In genomic region chr17:79074121-79074649, GRCh38 we compare ENCODE assay signal across 8 cellular contexts. TPM values are rescaled to one million over a fixed set of nuclear protein-coding genes. Genes with fewer than 3 reads are reported as not detected.
A peak's percentile ranks its signal among the peaks of the same experiment; 100 is the strongest.
DNase-seq lines count a peak whose midpoint lies in the region; ATAC-seq, FAIRE-seq and TF ChIP-seq lines count a peak whose summit lies in the region.
"Not testable (repeated sequence)": the region's sequence is repeated elsewhere in the genome, so short reads cannot be mapped to it uniquely, and the experiment has no call there.

No MANE protein-coding gene starts in this region.

- DNase-seq in BJ (ENCODE audit: low read depth); astrocyte (ENCODE audit: low read depth); epithelial cell of esophagus (ENCODE audit: low read depth); HepG2 (ENCODE audit: low spot score); stomach: not testable (repeated sequence)

- not testable (repeated sequence) for H4K20me1 ChIP-seq in astrocyte (ENCODE audit: insufficient read depth, low read length); HepG2 (ENCODE audit: insufficient read depth, low read length)

- H3K79me2 ChIP-seq in astrocyte (ENCODE audit: insufficient read depth, low read length); HepG2 (ENCODE audit: insufficient read depth, low read length): not testable (repeated sequence)

- TF ChIP-seq POLR2A in HepG2 (IDR thresholded peaks at IDR 0.05; ENCODE audit: insufficient read depth in 1 of 2, low read depth in 2 of 2, low read length in 2 of 2); stomach (IDR thresholded peaks at IDR 0.05): not testable (repeated sequence)

- not testable (repeated sequence) for H3K4me1 ChIP-seq in astrocyte (ENCODE audit: insufficient read depth, low read length)
- peaks cover 41% of the 10 kb centered on the region for H3K4me1 ChIP-seq in HepG2 (ENCODE audit: insufficient read depth, low read length)
- peaks cover 8 to 18% of the 10 kb centered on the region in 2 experiments for H3K4me1 ChIP-seq in neutrophil (ENCODE audit: control insufficient read depth in 1 of 2, insufficient read depth in 1 of 2, low read depth in 1 of 2, low read length in 1 of 2)
- H3K4me1 ChIP-seq in stomach, result peaks cover 8 to 30% (median 28%) of the 10 kb centered on the region in 4 donors

- ATAC-seq in HepG2, result not testable (repeated sequence)

- peak overlapping the region; percentile 79 to 94 (median 88) for H3K4me3 Mint-ChIP-seq in IgD-negative memory B cell
- peak overlapping the region; percentile 82 for H3K4me3 Mint-ChIP-seq in astrocyte (ENCODE audit: unreplicated experiment)

- intact Hi-C loops in HepG2 (cut with micrococcal nuclease; ENCODE audit: unreplicated experiment); stomach (cut with DNase I; ENCODE audit: low total_unique reads): not testable (repeated sequence)

- H3K27ac ChIP-seq in astrocyte (ENCODE audit: low read depth, low read length); HepG2 (ENCODE audit: extremely low read length, insufficient read depth, low read length): not testable (repeated sequence)
- peak overlapping the region; percentile 65 for H3K27ac ChIP-seq in neutrophil
- H3K27ac ChIP-seq in stomach, result peak overlapping the region; percentile 43 to 93 (median 85)

- peaks cover 9 to 11% (median 11%) of the 10 kb centered on the region in 3 donors for H3K4me1 Mint-ChIP-seq in IgD-negative memory B cell
- H3K4me1 Mint-ChIP-seq in astrocyte (ENCODE audit: low read depth, unreplicated experiment), result not testable (repeated sequence)

- H3K4me3 ChIP-seq in BJ (ENCODE audit: low read depth, low read length) (peak overlapping the region; percentile 26), WI38 (ENCODE audit: low read depth, low read length) (peak overlapping the region; percentile 32), astrocyte (ENCODE audit: insufficient read depth, low read depth, low read length) (peak overlapping the region; percentile 51), epithelial cell of esophagus (ENCODE audit: low read length) (peak overlapping the region; percentile 7), HepG2 (replicated peaks in 1 of 3; ENCODE audit: insufficient read depth in 1 of 3, low read depth in 2 of 3, low read length in 3 of 3) (peak overlapping the region in 2 of 3 experiments; percentile 22 to 51; a peak in 2 of 6 replicates), neutrophil (ENCODE audit: low read depth in 1 of 2, low read length in 1 of 2) (peak overlapping the region; percentile 36 to 73), stomach (peak overlapping the region; percentile 71 to 94 (median 93))

- H3K9me3 Mint-ChIP-seq in IgD-negative memory B cell; astrocyte (ENCODE audit: unreplicated experiment): not testable (repeated sequence)

- H3K27me3 ChIP-seq in BJ (ENCODE audit: control insufficient read depth, insufficient read depth, low read length); astrocyte (ENCODE audit: insufficient read depth, low read length); stomach: not testable (repeated sequence)
- H3K27me3 ChIP-seq in HepG2 (ENCODE audit: control insufficient read depth in 1 of 2, insufficient read depth in 2 of 2, low read length in 2 of 2), result peaks cover 0 to 19% of the 10 kb centered on the region in 2 experiments; a peak in 2 of 5 replicates
- peaks cover 16% of the 10 kb centered on the region for H3K27me3 ChIP-seq in neutrophil

- not testable (repeated sequence) for H3K36me3 ChIP-seq in BJ (ENCODE audit: control insufficient read depth, insufficient read depth, low read length); astrocyte (ENCODE audit: insufficient read depth, low read length); neutrophil
- H3K36me3 ChIP-seq in HepG2 (replicated peaks in 1 of 2; ENCODE audit: control insufficient read depth in 1 of 2, insufficient read depth in 2 of 2, low read length in 2 of 2) (peaks cover 3 to 14% of the 10 kb centered on the region in 2 experiments; a peak in 4 of 5 replicates), stomach (peaks cover 16 to 20% (median 20%) of the 10 kb centered on the region in 4 donors)

- not testable (repeated sequence) for BruUV-seq in HepG2 (replicated peaks; lab: Mats Ljungman, UMichigan)

- H3K27ac Mint-ChIP-seq in IgD-negative memory B cell, result peak overlapping the region in 2 of 3 donors; percentile 63 to 79
- not testable (repeated sequence) for H3K27ac Mint-ChIP-seq in astrocyte (ENCODE audit: unreplicated experiment)

- not testable (repeated sequence) for H3K9ac ChIP-seq in astrocyte (ENCODE audit: low read length)
- H3K9ac ChIP-seq in HepG2 (ENCODE audit: insufficient read depth, low read depth, low read length), result peak overlapping the region; percentile 13; the same call in 1 of the 2 replicates

- CTCF ChIA-PET in BJ (lab: Yijun Ruan, JAX), result interaction anchor here (0.7 to 5.9 kb wide), 10 partner anchors 9 to 634 kb away, joined by 3 to 31 read pairs (median 3); no protein-coding TSS in a partner anchor
- CTCF ChIA-PET in HepG2 (lab: Yijun Ruan, JAX; ENCODE audit: low intra/inter-chr PET ratio, low total read pairs), result not testable (repeated sequence)

- WGBS in HepG2 (ENCODE audit: low lambda C conversion rate), result 76% methylated on average over 22 of the region's 22 CpGs
- 54 to 66% (median 64%) methylated on average over 22 of the region's 22 CpGs for WGBS in stomach, 5 donors

- TF ChIP-seq EP300 in HepG2 (IDR thresholded peaks at IDR 0.05; ENCODE audit: low read depth in 2 of 2, low read length in 2 of 2); HepG2 (CRISPR knock-in tag; IDR thresholded peaks at IDR 0.05; ENCODE audit: borderline replicate concordance); stomach (IDR thresholded peaks at IDR 0.05): not testable (repeated sequence)

- H2AFZ ChIP-seq in astrocyte (ENCODE audit: low read depth, low read length), result peak overlapping the region; percentile 85
- H2AFZ ChIP-seq in HepG2 (ENCODE audit: low read length), result not testable (repeated sequence)

- POLR2A ChIA-PET in BJ (lab: Charles Lee) (interaction anchor here (0.6 to 0.7 kb wide), 2 partner anchors 20 to 701 kb away, joined by 3 to 7 read pairs; no protein-coding TSS in a partner anchor), HepG2 (lab: Yijun Ruan, JAX) (interaction anchor here (0.5 to 4.0 kb wide), 14 partner anchors 9 to 323 kb away, joined by 3 to 95 read pairs (median 4); partner anchors contain the start of gene LGALS3BP)

- in situ Hi-C loops in HepG2 (cut with HindIII; ENCODE audit: extremely low pct_ligation_motif_present, low pct_unique_long_range_greater_than_20kb), result not testable (repeated sequence)

- not testable (repeated sequence) for H3K27me3 Mint-ChIP-seq in IgD-negative memory B cell
- H3K27me3 Mint-ChIP-seq in astrocyte (ENCODE audit: low read depth, unreplicated experiment), result peaks cover 17% of the 10 kb centered on the region

- not testable (repeated sequence) for TF ChIP-seq CTCF in BJ (IDR thresholded peaks at IDR 0.05; ENCODE audit: insufficient read depth, low read depth, low read length); WI38 (IDR thresholded peaks at IDR 0.05; ENCODE audit: low read depth, low read length); astrocyte (IDR thresholded peaks at IDR 0.05; ENCODE audit: insufficient read depth, low read depth, low read length); epithelial cell of esophagus (IDR thresholded peaks at IDR 0.05; ENCODE audit: insufficient read depth, low read depth, low read length, missing control alignments); HepG2 (CRISPR knock-in tag; IDR thresholded peaks at IDR 0.05); neutrophil (IDR thresholded peaks at IDR 0.05); stomach (IDR thresholded peaks at IDR 0.05)

- H3K36me3 Mint-ChIP-seq in IgD-negative memory B cell; astrocyte (ENCODE audit: low read depth, unreplicated experiment): not testable (repeated sequence)

- FAIRE-seq in astrocyte (lab: Jason Lieb, UNC); HepG2 (lab: Jason Lieb, UNC): not testable (repeated sequence)

- not testable (repeated sequence) for TF ChIP-seq RAD21 in HepG2 (CRISPR knock-in tag; IDR thresholded peaks at IDR 0.05)

- not testable (repeated sequence) for H3K9me3 ChIP-seq in astrocyte (ENCODE audit: insufficient read depth, low read depth, low read length); HepG2 (ENCODE audit: low read length); neutrophil; stomach

- H3K4me2 ChIP-seq in astrocyte (ENCODE audit: low read length) (peak overlapping the region; percentile 97), HepG2 (ENCODE audit: low read depth, low read length) (peak overlapping the region; percentile 72)

RNA-seq across cellular contexts. Expression of gene ENGASE, which starts 0.4 kb away (rescaled TPM):
- polyA plus RNA-seq in BJ (2011; rRNA removed) (4.7 and 7.4 TPM in 2 replicates), IgD-negative memory B cell (6.4 TPM), HepG2 (2011; rRNA removed) (18.1 and 30.3 TPM in 2 replicates), stomach (10 to 100 TPM in 2 of 3 donors, 1 to 10 TPM in 1; 6.6 to 23.8 (median 20.1) TPM)
- 6.7 and 7.9 TPM in 2 replicates for polyA minus RNA-seq in BJ (2011; rRNA and poly(A)+ RNA removed)
- total RNA-seq in astrocyte (11.5 and 11.6 TPM in 2 replicates), HepG2 (2016; rRNA removed; fragmentation: Illumina TruSeq; extraction: Trizol) (2.8 and 10.6 TPM in 2 replicates), stomach (100 to 1,000 TPM in 1 of 5 donors, 10 to 100 TPM in 4; 33.8 to 505 (median 65.9) TPM)
- 10.9 and 11.3 TPM in 2 replicates for total RNA-seq in HepG2 (2016; cell fraction: cytosol; rRNA removed; fragmentation: Illumina TruSeq; extraction: Trizol; ENCODE audit: low read depth)
- total RNA-seq in HepG2 (2016; cell fraction: insoluble cytoplasmic fraction; rRNA removed; fragmentation: Illumina TruSeq; extraction: Trizol), result 2.1 and 11.0 TPM in 2 replicates
- 4.0 and 4.4 TPM in 2 replicates for total RNA-seq in HepG2 (2016; cell fraction: membrane; rRNA removed; fragmentation: Illumina TruSeq; extraction: Trizol)
- 17.7 and 21.9 TPM in 2 replicates for total RNA-seq in HepG2 (2016; cell fraction: nucleus; rRNA removed; fragmentation: Illumina TruSeq; extraction: Trizol)
- 4.4 and 5.4 TPM in 2 replicates for polyA plus RNA-seq in HepG2 (2011; cell fraction: cytosol; rRNA removed)
- polyA plus RNA-seq in HepG2 (2011; cell fraction: nucleus; rRNA removed), result 327 and 364 TPM in 2 replicates
- polyA plus RNA-seq in HepG2 (2012), result 25.6 and 35.5 TPM in 2 replicates
- 0.50 and 0.71 TPM in 2 replicates for polyA plus RNA-seq in HepG2 (2016; cell fraction: cytosol; fragmentation: Illumina TruSeq; extraction: Trizol; ENCODE audit: low read depth)
- polyA plus RNA-seq in HepG2 (2016; cell fraction: insoluble cytoplasmic fraction; fragmentation: Illumina TruSeq; extraction: Trizol; ENCODE audit: low read depth), result 3.3 and 4.0 TPM in 2 replicates
- 1.3 and 1.4 TPM in 2 replicates for polyA plus RNA-seq in HepG2 (2016; cell fraction: membrane; fragmentation: Illumina TruSeq; extraction: Trizol; ENCODE audit: low read depth)
- polyA plus RNA-seq in HepG2 (2016; cell fraction: nucleus; fragmentation: Illumina TruSeq; extraction: Trizol; ENCODE audit: insufficient read depth, low read depth), result 64.3 and 73.5 TPM in 2 replicates
- 27.1 and 30.9 TPM in 2 replicates for polyA minus RNA-seq in HepG2 (2011; rRNA and poly(A)+ RNA removed; ENCODE audit: low replicate concordance)
- 4.3 and 5.1 TPM in 2 replicates for polyA minus RNA-seq in HepG2 (2011; cell fraction: cytosol; rRNA and poly(A)+ RNA removed)
- 56.1 and 79.6 TPM in 2 replicates for polyA minus RNA-seq in HepG2 (2011; cell fraction: nucleus; rRNA and poly(A)+ RNA removed)

RNA-seq across cellular contexts. Expression of gene C1QTNF1, which starts 50.2 kb away (rescaled TPM):
- polyA plus RNA-seq in BJ (2011; rRNA removed), result 13.8 and 20.7 TPM in 2 replicates
- polyA minus RNA-seq in BJ (2011; rRNA and poly(A)+ RNA removed), result 9.7 and 21.8 TPM in 2 replicates
- not detected for polyA plus RNA-seq in IgD-negative memory B cell
- total RNA-seq in astrocyte, result 1.8 and 2.2 TPM in 2 replicates
- total RNA-seq in HepG2 (2016; rRNA removed; fragmentation: Illumina TruSeq; extraction: Trizol), result 0.18 and 0.36 TPM in 2 replicates
- total RNA-seq in HepG2 (2016; cell fraction: cytosol; rRNA removed; fragmentation: Illumina TruSeq; extraction: Trizol; ENCODE audit: low read depth), result 0.30 TPM in 1 of 2 replicates, not detected in the other
- 0.10 and 0.58 TPM in 2 replicates for total RNA-seq in HepG2 (2016; cell fraction: insoluble cytoplasmic fraction; rRNA removed; fragmentation: Illumina TruSeq; extraction: Trizol)
- 0.06 and 0.31 TPM in 2 replicates for total RNA-seq in HepG2 (2016; cell fraction: membrane; rRNA removed; fragmentation: Illumina TruSeq; extraction: Trizol)
- 0.56 and 0.90 TPM in 2 replicates for total RNA-seq in HepG2 (2016; cell fraction: nucleus; rRNA removed; fragmentation: Illumina TruSeq; extraction: Trizol)
- 0.86 and 2.1 TPM in 2 replicates for polyA plus RNA-seq in HepG2 (2011; rRNA removed)
- polyA plus RNA-seq in HepG2 (2011; cell fraction: cytosol; rRNA removed), result 0.94 and 1.2 TPM in 2 replicates
- polyA plus RNA-seq in HepG2 (2011; cell fraction: nucleus; rRNA removed), result 1.4 TPM in 2 replicates
- 1.0 and 1.5 TPM in 2 replicates for polyA plus RNA-seq in HepG2 (2012)
- 0.08 TPM in 1 of 2 replicates, not detected in the other for polyA plus RNA-seq in HepG2 (2016; cell fraction: cytosol; fragmentation: Illumina TruSeq; extraction: Trizol; ENCODE audit: low read depth)
- polyA plus RNA-seq in HepG2 (2016; cell fraction: insoluble cytoplasmic fraction; fragmentation: Illumina TruSeq; extraction: Trizol; ENCODE audit: low read depth), result 0.12 and 0.25 TPM in 2 replicates
- polyA plus RNA-seq in HepG2 (2016; cell fraction: membrane; fragmentation: Illumina TruSeq; extraction: Trizol; ENCODE audit: low read depth), result 0.09 and 0.17 TPM in 2 replicates
- polyA plus RNA-seq in HepG2 (2016; cell fraction: nucleus; fragmentation: Illumina TruSeq; extraction: Trizol; ENCODE audit: insufficient read depth, low read depth), result 0.45 and 0.55 TPM in 2 replicates
- 2.2 TPM in 1 of 2 replicates, not detected in the other for polyA minus RNA-seq in HepG2 (2011; rRNA and poly(A)+ RNA removed; ENCODE audit: low replicate concordance)
- 0.59 and 0.70 TPM in 2 replicates for polyA minus RNA-seq in HepG2 (2011; cell fraction: cytosol; rRNA and poly(A)+ RNA removed)
- polyA minus RNA-seq in HepG2 (2011; cell fraction: nucleus; rRNA and poly(A)+ RNA removed), result 1.6 and 2.2 TPM in 2 replicates
- 10 to 100 TPM in 3 of 5 donors, 1 to 10 TPM in 2; 6.4 to 20.3 (median 10.1) TPM for total RNA-seq in stomach
- polyA plus RNA-seq in stomach, result 10 to 100 TPM in 2 of 3 donors, 1 to 10 TPM in 1; 2.9 to 18.2 (median 15.3) TPM

Comparison
In these comparisons a context has a peak if more than half of its experiments do, and no peak if none do; other contexts are left out.
1. H3K4me3 ChIP-seq: peak in every context shown above with its lines; median percentile 93 in stomach; 54 in neutrophil; 51 in astrocyte; 36 in HepG2; 32 in WI38; 26 in BJ; 7 in epithelial cell of esophagus.